ENCODE assay signal across 8 cellular contexts in the genomic region with DNA sequence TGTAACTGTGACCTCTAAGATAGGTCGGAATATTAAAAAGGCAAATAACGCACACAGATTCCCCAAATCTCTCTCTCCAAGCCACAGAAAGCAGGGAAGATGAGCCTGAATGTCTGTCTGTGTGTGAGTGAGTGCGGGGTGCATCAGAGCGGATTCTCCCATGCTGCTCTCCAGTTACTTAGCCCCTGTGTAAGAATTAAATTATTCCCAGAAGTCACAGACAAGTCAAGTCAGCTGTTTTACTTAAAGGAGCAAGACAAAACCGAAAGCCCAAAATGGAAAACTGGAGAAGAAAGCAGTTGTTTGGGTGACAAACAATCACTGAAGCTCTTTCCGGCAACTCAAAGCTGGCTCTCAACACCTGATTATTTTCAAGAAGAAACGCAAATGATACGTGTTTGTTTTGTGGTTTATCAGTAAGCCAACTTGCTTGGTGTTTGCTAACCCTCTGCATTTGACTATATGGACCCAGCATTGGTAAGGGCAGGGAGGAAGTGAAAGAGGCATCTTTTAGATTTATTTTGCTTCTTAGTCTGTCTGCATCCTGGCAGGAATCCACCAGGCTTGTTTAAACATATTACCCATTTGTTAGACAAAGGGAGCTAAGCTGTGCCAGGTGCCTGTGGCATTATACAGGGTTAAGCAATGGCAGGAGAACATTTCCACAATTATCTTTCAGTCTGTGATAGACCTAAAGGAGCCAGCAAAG.
DNase-seq lines count a peak whose midpoint lies in the region; ATAC-seq and TF ChIP-seq lines count a peak whose summit lies in the region.

No MANE protein-coding gene starts in this region.

- POLR2A ChIA-PET in activated CD4-positive, alpha-beta memory T cell treated with anti-CD3 and anti-CD28 coated beads, Interleukin-2, amount 10 ng/mL, durations not matched to agents 7 days and 5 days (lab: Charles Lee) = no interaction called here

- no peaks in the 10 kb centered on the region for H3K9me3 Mint-ChIP-seq in activated CD4-positive, alpha-beta memory T cell treated with anti-CD3 and anti-CD28 coated beads, Interleukin-2, amount 10 ng/mL, durations not matched to agents 7 days and 5 days
- H3K9me3 Mint-ChIP-seq in activated naive CD4-positive, alpha-beta T cell treated with anti-CD3 and anti-CD28 coated beads, Interleukin-2, amount 10 ng/mL, durations not matched to agents 7 days and 5 days = no peaks in the 10 kb centered on the region

- H3K4me1 ChIP-seq in esophagus squamous epithelium = peaks cover 8 to 37% (median 23%) of the 10 kb centered on the region in 3 donors

- ATAC-seq in GM18520 (IDR thresholded peaks at IDR 0.05; ENCODE audit: unreplicated experiment) (peak; percentile 94), HG02981 (IDR thresholded peaks at IDR 0.05; ENCODE audit: unreplicated experiment) (peak; percentile 72)

- H3K4me3 Mint-ChIP-seq in activated CD4-positive, alpha-beta memory T cell treated with anti-CD3 and anti-CD28 coated beads, Interleukin-2, amount 10 ng/mL, durations not matched to agents 7 days and 5 days = no peak overlapping the region
- H3K4me3 Mint-ChIP-seq in activated naive CD4-positive, alpha-beta T cell treated with anti-CD3 and anti-CD28 coated beads, Interleukin-2, amount 10 ng/mL, durations not matched to agents 7 days and 5 days = no peak overlapping the region

- H3K4me3 ChIP-seq in esophagus squamous epithelium = no peak overlapping the region

- TF ChIP-seq POLR2A in esophagus squamous epithelium (IDR thresholded peaks at IDR 0.05) = no peak

- peaks cover 9% of the 10 kb centered on the region for H3K4me1 Mint-ChIP-seq in activated CD4-positive, alpha-beta memory T cell treated with anti-CD3 and anti-CD28 coated beads, Interleukin-2, amount 10 ng/mL, durations not matched to agents 7 days and 5 days
- no peaks in the 10 kb centered on the region for H3K4me1 Mint-ChIP-seq in activated naive CD4-positive, alpha-beta T cell treated with anti-CD3 and anti-CD28 coated beads, Interleukin-2, amount 10 ng/mL, durations not matched to agents 7 days and 5 days

- no peaks in the 10 kb centered on the region for H3K9me3 ChIP-seq in esophagus squamous epithelium

- 60 to 61% methylated on average over 8 of the region's 8 CpGs for WGBS in esophagus squamous epithelium, 2 donors

- no peaks in the 10 kb centered on the region for H3K36me3 Mint-ChIP-seq in activated CD4-positive, alpha-beta memory T cell treated with anti-CD3 and anti-CD28 coated beads, Interleukin-2, amount 10 ng/mL, durations not matched to agents 7 days and 5 days (ENCODE audit: low read depth)
- H3K36me3 Mint-ChIP-seq in activated naive CD4-positive, alpha-beta T cell treated with anti-CD3 and anti-CD28 coated beads, Interleukin-2, amount 10 ng/mL, durations not matched to agents 7 days and 5 days = no peaks in the 10 kb centered on the region

- H3K27ac ChIP-seq in esophagus squamous epithelium = peak overlapping the region in 3 of 4 donors; percentile 27 to 54 (median 34)

- TF ChIP-seq CTCF in esophagus squamous epithelium (IDR thresholded peaks at IDR 0.05) = no peak

- intact Hi-C loops in esophagus squamous epithelium (cut with DNase I) = no loop called here

- H3K36me3 ChIP-seq in esophagus squamous epithelium = no peaks in the 10 kb centered on the region

- DNase-seq in NCI-H2171 treated with DMSO at 0.1 percent for 48 hours (lab: John Stamatoyannopoulos, UW) = peak; percentile 58
- DNase-seq in esophagus squamous epithelium (lab: John Stamatoyannopoulos, UW) = no peak
- no peak for DNase-seq in activated CD4-positive, alpha-beta memory T cell treated with anti-CD3 and anti-CD28 coated beads, Interleukin-2, amount 10 ng/mL, durations not matched to agents 7 days and 5 days
- no peak for DNase-seq in activated naive CD4-positive, alpha-beta T cell treated with anti-CD3 and anti-CD28 coated beads, Interleukin-2, amount 10 ng/mL, durations not matched to agents 7 days and 5 days
- DNase-seq in islet precursor cell = no peak
- no peak for DNase-seq in stimulated activated CD4-positive, alpha-beta T cell treated with anti-CD3 and anti-CD28 coated beads, Interleukin-2, amount 100 ng/mL, for 24 hours

- H3K27ac Mint-ChIP-seq in activated CD4-positive, alpha-beta memory T cell treated with anti-CD3 and anti-CD28 coated beads, Interleukin-2, amount 10 ng/mL, durations not matched to agents 7 days and 5 days = no peak overlapping the region
- no peak overlapping the region for H3K27ac Mint-ChIP-seq in activated naive CD4-positive, alpha-beta T cell treated with anti-CD3 and anti-CD28 coated beads, Interleukin-2, amount 10 ng/mL, durations not matched to agents 7 days and 5 days

- H3K27me3 Mint-ChIP-seq in activated CD4-positive, alpha-beta memory T cell treated with anti-CD3 and anti-CD28 coated beads, Interleukin-2, amount 10 ng/mL, durations not matched to agents 7 days and 5 days = no peaks in the 10 kb centered on the region
- no peaks in the 10 kb centered on the region for H3K27me3 Mint-ChIP-seq in activated naive CD4-positive, alpha-beta T cell treated with anti-CD3 and anti-CD28 coated beads, Interleukin-2, amount 10 ng/mL, durations not matched to agents 7 days and 5 days

- CTCF ChIA-PET in activated CD4-positive, alpha-beta memory T cell treated with anti-CD3 and anti-CD28 coated beads, Interleukin-2, amount 10 ng/mL, durations not matched to agents 7 days and 5 days (lab: Charles Lee) = no interaction called here
- CTCF ChIA-PET in activated naive CD4-positive, alpha-beta T cell treated with anti-CD3 and anti-CD28 coated beads, Interleukin-2, amount 10 ng/mL, durations not matched to agents 7 days and 5 days (lab: Charles Lee) = interaction anchor here (0.8 kb wide), 1 partner anchor 13 kb away, joined by 3 read pairs; no protein-coding TSS in a partner anchor

- no peaks in the 10 kb centered on the region for H3K27me3 ChIP-seq in esophagus squamous epithelium
